11 cellular contexts compared by ENCODE assay signal in the genomic region with DNA sequence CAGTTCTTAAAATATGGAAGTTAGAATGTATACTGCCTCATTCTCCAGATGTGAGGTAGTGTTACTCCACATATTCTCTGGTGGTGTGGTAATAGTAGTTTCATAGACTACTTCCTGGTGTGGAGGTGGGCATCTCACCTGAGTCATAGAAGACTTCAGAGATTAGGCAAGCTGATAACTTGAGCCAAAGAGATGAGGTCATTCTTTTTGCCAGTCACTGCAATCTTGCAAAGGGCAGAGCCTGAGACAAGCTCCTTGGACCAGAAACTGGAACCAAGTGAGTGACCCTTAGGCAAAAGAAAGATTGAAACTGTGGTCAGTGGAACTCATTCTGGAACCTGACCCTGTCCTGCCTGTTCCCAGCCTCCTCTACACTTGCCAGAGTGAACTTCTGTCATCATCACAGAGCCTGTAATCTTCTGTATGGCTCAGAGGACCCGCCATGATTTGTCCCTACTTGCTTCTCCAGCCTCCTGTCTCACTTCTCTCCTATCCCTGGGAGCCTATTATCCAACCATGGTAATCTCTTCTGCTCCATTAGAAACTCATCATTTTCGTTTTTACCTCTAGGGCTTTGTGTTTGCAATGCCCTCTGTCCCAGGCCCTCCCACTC. TPM values are rescaled to one million over a fixed set of nuclear protein-coding genes. Genes with fewer than 3 reads are reported as not detected.
A peak's percentile ranks its signal among the peaks of the same experiment; 100 is the strongest.
DNase-seq lines count a peak whose midpoint lies in the region; ATAC-seq, FAIRE-seq and TF ChIP-seq lines count a peak whose summit lies in the region.
"Had no signal": no experiment of that assay in that cellular context is flagged by ENCODE, and none has a peak within 500 bp of the region (broad histone marks: within the 10 kb centered on the region; RNA-seq: fewer than 3 reads in every experiment).

No MANE protein-coding gene starts in this region.

- H3K9me3 ChIP-seq in body of pancreas = no peaks in the 10 kb centered on the region
- H3K9me3 ChIP-seq: gastrocnemius medialis had no signal

- peak; percentile 18 for DNase-seq in GM03348 (ENCODE audit: low spot score)
- DNase-seq in HTR-8/SVneo (ENCODE audit: insufficient read length, low spot score) = no peak
- DNase-seq in body of pancreas = peak; percentile 23 to 69 (median 32)
- DNase-seq in omental fat pad (ENCODE audit: low spot score) = no peak
- no peak for DNase-seq in GM13977 (ENCODE audit: low spot score)
- no peak for DNase-seq in HuH-7.5 (ENCODE audit: low spot score)
- DNase-seq: gastrocnemius medialis; naive thymus-derived CD8-positive, alpha-beta T cell had no signal

- peak overlapping the region in 2 of 4 donors; percentile 49 for H3K27ac ChIP-seq in body of pancreas
- H3K27ac ChIP-seq: gastrocnemius medialis had no signal

- peaks cover 13% of the 10 kb centered on the region for H3K4me1 ChIP-seq in body of pancreas
- H3K4me1 ChIP-seq: gastrocnemius medialis had no signal

- no peak for TF ChIP-seq POLR2A in body of pancreas (IDR thresholded peaks at IDR 0.05)

- intact Hi-C loops in body of pancreas (cut with DNase I) = no loop called here

- FAIRE-seq in HTR-8/SVneo (lab: Jason Lieb, UNC) = peak; percentile 82

- no peak overlapping the region for H3K4me3 ChIP-seq in body of pancreas
- H3K4me3 ChIP-seq: gastrocnemius medialis had no signal

- no peak for TF ChIP-seq CTCF in body of pancreas (IDR thresholded peaks at IDR 0.05)
- TF ChIP-seq CTCF in omental fat pad (IDR thresholded peaks at IDR 0.05) = no peak
- no peak for TF ChIP-seq CTCF in GM13977 (IDR thresholded peaks at IDR 0.05; ENCODE audit: extremely low read depth, insufficient read depth, missing control alignments)

- 58 to 65% methylated on average over 2 of the region's 2 CpGs for WGBS in body of pancreas, 2 donors

- ATAC-seq in body of pancreas (peak; percentile 99), omental fat pad (ENCODE audit: low FRiP score) (peak; percentile 79), GM18858 (IDR thresholded peaks at IDR 0.05; ENCODE audit: unreplicated experiment) (no peak), GM18517 (IDR thresholded peaks at IDR 0.05; ENCODE audit: unreplicated experiment) (no peak)
- ATAC-seq: naive thymus-derived CD8-positive, alpha-beta T cell had no signal

- H3K27me3 ChIP-seq in body of pancreas = no peaks in the 10 kb centered on the region
- H3K27me3 ChIP-seq: gastrocnemius medialis had no signal

- in situ Hi-C loops in GM13977 (cut with MboI; ENCODE audit: low pct_unique_long_range_greater_than_20kb, low sequenced_read_pairs, unreplicated experiment) = no loop called here

- H3K36me3 ChIP-seq in body of pancreas (replicated peaks in 1 of 2; ENCODE audit: insufficient read depth in 1 of 2, low read depth in 2 of 2) = no peaks in the 10 kb centered on the region
- H3K36me3 ChIP-seq: gastrocnemius medialis had no signal

RNA-seq across cellular contexts. Expression of a gene that starts 10.6 kb away (rescaled TPM):
- total RNA-seq in body of pancreas (not detected), omental fat pad (1 to 10 TPM in 1 of 4 donors, not detected in 3; 3.2 TPM)
- total RNA-seq: gastrocnemius medialis; naive thymus-derived CD8-positive, alpha-beta T cell; NCI-H460 had no signal

RNA-seq across cellular contexts. Expression of a gene that starts 33.6 kb away (rescaled TPM):
- total RNA-seq in body of pancreas (10 to 100 TPM; 28.3 to 55.3 TPM), omental fat pad (10 to 100 TPM; 14.3 to 33.9 (median 17.8) TPM)

Comparison
In these comparisons a context has a peak if more than half of its experiments do, and no peak if none do; other contexts are left out.
1. DNase-seq: peak in GM03348 (single experiment) and body of pancreas (4 of 4); none in HTR-8/SVneo (single experiment), omental fat pad (single experiment), GM13977 (single experiment) and HuH-7.5 (single experiment).
2. ATAC-seq: peak in body of pancreas (single experiment) and omental fat pad (single experiment); none in GM18858 (single experiment) and GM18517 (single experiment).